In the genomic region with DNA sequence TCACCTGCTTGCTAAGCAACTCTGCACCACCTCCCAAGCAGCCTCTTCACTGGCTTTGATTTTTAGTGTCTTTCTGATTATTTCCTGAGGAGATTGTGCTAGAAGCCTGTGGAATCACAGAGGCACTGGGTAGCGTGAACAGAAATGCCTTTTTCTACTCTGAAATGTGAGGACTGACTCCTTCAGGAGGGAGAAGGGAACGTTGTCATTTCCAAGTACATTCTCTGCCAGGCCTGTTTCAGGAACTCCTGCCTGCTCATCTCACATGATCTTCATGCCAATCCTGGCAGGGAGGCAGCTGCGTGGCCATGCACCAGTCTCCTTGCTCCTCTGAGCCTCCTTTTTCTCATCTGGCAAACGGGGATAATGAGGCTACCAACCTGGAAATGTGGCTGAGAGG, we compare ENCODE assay signal across 27 cellular contexts. TPM values are rescaled to one million over a fixed set of nuclear protein-coding genes. Genes with fewer than 3 reads are reported as not detected.
DNase-seq lines count a peak whose midpoint lies in the region; ATAC-seq and TF ChIP-seq lines count a peak whose summit lies in the region.
"Had no signal": no experiment of that assay in that cellular context is flagged by ENCODE, and none has a peak within 500 bp of the region (broad histone marks: within the 10 kb centered on the region; RNA-seq: fewer than 3 reads in every experiment).

No MANE protein-coding gene starts in this region.

- no peaks in the 10 kb centered on the region for H3K36me3 ChIP-seq in MG63
- H3K36me3 ChIP-seq: BLaER1, neutrophil, right lobe of liver, spleen, thoracic aorta had no signal

- H3K36me3 Mint-ChIP-seq in activated CD8-positive, alpha-beta memory T cell treated with anti-CD3 and anti-CD28 coated beads, Interleukin-2, amount 10 ng/mL, durations not matched to agents 7 days and 5 days: no peaks in the 10 kb centered on the region
- H3K36me3 Mint-ChIP-seq: memory B cell had no signal

- H3K27ac Mint-ChIP-seq in activated CD8-positive, alpha-beta memory T cell treated with anti-CD3 and anti-CD28 coated beads, Interleukin-2, amount 10 ng/mL, durations not matched to agents 7 days and 5 days: no peak overlapping the region
- H3K27ac Mint-ChIP-seq: activated naive CD8-positive, alpha-beta T cell treated with anti-CD3 and anti-CD28 coated beads, Interleukin-2, amount 50 U/mL, for 24 hours; memory B cell had no signal

- no peak for TF ChIP-seq CTCF in lower leg skin (IDR thresholded peaks at IDR 0.05)

- ATAC-seq in activated CD8-positive, alpha-beta memory T cell treated with anti-CD3 and anti-CD28 coated beads, Interleukin-2, amount 10 ng/mL, durations not matched to agents 7 days and 5 days: no peak
- no peak for ATAC-seq in HG03457 (IDR thresholded peaks at IDR 0.05; ENCODE audit: unreplicated experiment)
- ATAC-seq: activated naive CD8-positive, alpha-beta T cell treated with anti-CD3 and anti-CD28 coated beads, Interleukin-2, amount 50 U/mL, for 24 hours; K562; right lobe of liver; stimulated activated naive CD8-positive, alpha-beta T cell treated with anti-CD3 and anti-CD28 coated beads, Interleukin-15, amount 100 ng/mL, for 72 hours had no signal

- peaks cover 14% of the 10 kb centered on the region for H3K4me1 Mint-ChIP-seq in activated CD8-positive, alpha-beta memory T cell treated with anti-CD3 and anti-CD28 coated beads, Interleukin-2, amount 10 ng/mL, durations not matched to agents 7 days and 5 days

- no peaks in the 10 kb centered on the region for H3K9me3 ChIP-seq in MG63
- H3K9me3 ChIP-seq: BLaER1, neutrophil, right lobe of liver, spleen, thoracic aorta had no signal

- WGBS in lower leg skin, 2 donors: 52 to 53% methylated on average over 4 of the region's 4 CpGs

- intact Hi-C loops in lower leg skin (cut with DNase I; ENCODE audit: low total_unique reads): no loop called here

- H3K27me3 ChIP-seq in MG63: no peaks in the 10 kb centered on the region
- H3K27me3 ChIP-seq: BLaER1, right lobe of liver had no signal

- no peak overlapping the region for H3K4me3 ChIP-seq in MG63
- H3K4me3 ChIP-seq in lower leg skin (ENCODE audit: low read depth, poor library complexity, severe bottlenecking): no peak overlapping the region
- H3K4me3 ChIP-seq: BLaER1, dorsolateral prefrontal cortex, K562, right lobe of liver, spleen, thoracic aorta had no signal

- DNase-seq in activated CD8-positive, alpha-beta memory T cell treated with anti-CD3 and anti-CD28 coated beads, Interleukin-2, amount 10 ng/mL, durations not matched to agents 7 days and 5 days: peak; percentile 23
- DNase-seq in activated CD8-positive, alpha-beta memory T cell treated with anti-CD3 and anti-CD28 coated beads, Interleukin-2, amount 50 U/mL, for 48 hours: no peak
- peak; percentile 45 for DNase-seq in MG63
- peak; percentile 16 to 49 for DNase-seq in cerebellar nuclear complex (lab: John Stamatoyannopoulos, UW)
- peak; percentile 15 to 73 for DNase-seq in lower leg skin (ENCODE audit: low spot score in 2 of 2)
- no peak for DNase-seq in SHP77 (lab: John Stamatoyannopoulos, UW)
- no peak for DNase-seq in NCI-H187 treated with DMSO at 0.1 percent for 48 hours (lab: John Stamatoyannopoulos, UW)
- DNase-seq: activated CD4-positive, CD25-positive, alpha-beta regulatory T cell treated with anti-CD3 and anti-CD28 coated beads, Interleukin-2, amount 50 U/mL, for 72 hours; activated naive CD8-positive, alpha-beta T cell treated with anti-CD3 and anti-CD28 coated beads, Interleukin-2, amount 50 U/mL, for 24 hours; DMS153; hypothalamus; NCI-H1092 treated with DMSO at 0.1 percent for 48 hours; NCI-H187; NCI-H2227 treated with DMSO at 0.1 percent for 48 hours; NCI-H526 treated with DMSO at 0.1 percent for 48 hours; Right ventricle myocardium superior; spleen; stimulated activated naive CD8-positive, alpha-beta T cell treated with anti-CD3 and anti-CD28 coated beads, Interleukin-15, amount 100 ng/mL, for 72 hours had no signal

- no peaks in the 10 kb centered on the region for H3K9me3 Mint-ChIP-seq in activated CD8-positive, alpha-beta memory T cell treated with anti-CD3 and anti-CD28 coated beads, Interleukin-2, amount 10 ng/mL, durations not matched to agents 7 days and 5 days (ENCODE audit: low read depth)
- H3K9me3 Mint-ChIP-seq: activated naive CD8-positive, alpha-beta T cell treated with anti-CD3 and anti-CD28 coated beads, Interleukin-2, amount 50 U/mL, for 24 hours; central memory CD8-positive, alpha-beta T cell; memory B cell; stimulated activated naive CD8-positive, alpha-beta T cell treated with anti-CD3 and anti-CD28 coated beads, Interleukin-15, amount 100 ng/mL, for 72 hours had no signal

- TF ChIP-seq POLR2A in lower leg skin (IDR thresholded peaks at IDR 0.05): no peak

- H3K27me3 Mint-ChIP-seq in activated CD8-positive, alpha-beta memory T cell treated with anti-CD3 and anti-CD28 coated beads, Interleukin-2, amount 10 ng/mL, durations not matched to agents 7 days and 5 days: peaks cover 39% of the 10 kb centered on the region
- H3K27me3 Mint-ChIP-seq: central memory CD8-positive, alpha-beta T cell had no signal

- CTCF ChIA-PET in activated CD8-positive, alpha-beta memory T cell treated with anti-CD3 and anti-CD28 coated beads, Interleukin-2, amount 10 ng/mL, durations not matched to agents 7 days and 5 days (lab: Charles Lee): interaction anchor here (1.2 to 20.4 kb wide), 5 partner anchors 7 to 168 kb away, joined by 3 to 622 read pairs (median 34); no protein-coding TSS in a partner anchor

- no peak overlapping the region for H3K4me3 Mint-ChIP-seq in activated CD8-positive, alpha-beta memory T cell treated with anti-CD3 and anti-CD28 coated beads, Interleukin-2, amount 10 ng/mL, durations not matched to agents 7 days and 5 days
- H3K4me3 Mint-ChIP-seq: activated naive CD8-positive, alpha-beta T cell treated with anti-CD3 and anti-CD28 coated beads, Interleukin-2, amount 50 U/mL, for 24 hours; central memory CD8-positive, alpha-beta T cell; memory B cell; stimulated activated naive CD8-positive, alpha-beta T cell treated with anti-CD3 and anti-CD28 coated beads, Interleukin-15, amount 100 ng/mL, for 72 hours had no signal

RNA-seq across cellular contexts. Expression of a gene that starts 49.8 kb away (rescaled TPM):
- total RNA-seq in activated CD8-positive, alpha-beta memory T cell treated with anti-CD3 and anti-CD28 coated beads, Interleukin-2, amount 10 ng/mL, durations not matched to agents 7 days and 5 days: 1 to 10 TPM; 2.5 to 4.6 TPM
- total RNA-seq in MG63 (2014; rRNA removed; shearing (Covaris generic); ENCODE audit: low replicate concordance): 4.3 and 5.7 TPM in 2 replicates
- total RNA-seq in lower leg skin: 1 to 10 TPM; 3.2 to 9.5 (median 6.6) TPM

Comparison
In these comparisons a context has a peak if more than half of its experiments do, and no peak if none do; other contexts are left out.
1. DNase-seq: peak in activated CD8-positive, alpha-beta memory T cell treated with anti-CD3 and anti-CD28 coated beads, Interleukin-2, amount 10 ng/mL, durations not matched to agents 7 days and 5 days (single experiment), MG63 (single experiment), cerebellar nuclear complex (2 of 2) and lower leg skin (2 of 2); none in activated CD8-positive, alpha-beta memory T cell treated with anti-CD3 and anti-CD28 coated beads, Interleukin-2, amount 50 U/mL, for 48 hours (single experiment), SHP77 (0 of 2) and NCI-H187 treated with DMSO at 0.1 percent for 48 hours (single experiment).